8 cellular contexts compared by ENCODE assay signal in genomic region chr17:28598799-28599310, GRCh38. TPM values are rescaled to one million over a fixed set of nuclear protein-coding genes. Genes with fewer than 3 reads are reported as not detected.
DNase-seq lines count a peak whose midpoint lies in the region; ATAC-seq and TF ChIP-seq lines count a peak whose summit lies in the region.

TSS of gene SPAG5 (minus strand) at chr17:28599025. CDS start at chr17:28598946, 79 bp downstream.

- peak within 1 kb of the TSS; percentile 95 for H3K27ac ChIP-seq in suprapubic skin

- peak within 1 kb of the TSS; percentile 93 for H3K4me3 Mint-ChIP-seq in activated naive CD4-positive, alpha-beta T cell treated with anti-CD3 and anti-CD28 coated beads, Interleukin-2, amount 50 U/mL, for 24 hours

- TF ChIP-seq CTCF in GM06990 (IDR thresholded peaks at IDR 0.05; ENCODE audit: insufficient read depth, low read length, poor library complexity, severe bottlenecking) (no peak), suprapubic skin (IDR thresholded peaks at IDR 0.05) (no peak)

- peak within 1 kb of the TSS; percentile 94 for H3K27ac Mint-ChIP-seq in activated naive CD4-positive, alpha-beta T cell treated with anti-CD3 and anti-CD28 coated beads, Interleukin-2, amount 50 U/mL, for 24 hours

- no peaks in the 10 kb centered on the region for H3K36me3 Mint-ChIP-seq in activated naive CD4-positive, alpha-beta T cell treated with anti-CD3 and anti-CD28 coated beads, Interleukin-2, amount 50 U/mL, for 24 hours

- peak; percentile 98 for DNase-seq in GM06990 (ENCODE audit: extremely low read depth, insufficient read length)
- peak; percentile 91 for DNase-seq in NCI-H1092 (lab: John Stamatoyannopoulos, UW)
- peak; percentile 88 for DNase-seq in globus pallidus (ENCODE audit: low spot score)
- DNase-seq in nucleus accumbens (lab: John Stamatoyannopoulos, UW) = peak; percentile 33 to 94 (median 81)
- DNase-seq in suprapubic skin (ENCODE audit: low spot score in 2 of 2) = peak; percentile 95 to 96

- no peaks in the 10 kb centered on the region for H3K27me3 Mint-ChIP-seq in activated naive CD4-positive, alpha-beta T cell treated with anti-CD3 and anti-CD28 coated beads, Interleukin-2, amount 50 U/mL, for 24 hours

- ATAC-seq in HG02588 (IDR thresholded peaks at IDR 0.05; ENCODE audit: unreplicated experiment) (peak; percentile 80), SK-N-SH treated with all-trans-retinoic acid at 6 μM for 48 hours (peak; percentile 95)

- TF ChIP-seq EP300 in suprapubic skin (IDR thresholded peaks at IDR 0.05) = no peak

- H3K4me1 ChIP-seq in suprapubic skin = peaks cover 23% of the 10 kb centered on the region

- no peaks in the 10 kb centered on the region for H3K9me3 Mint-ChIP-seq in activated naive CD4-positive, alpha-beta T cell treated with anti-CD3 and anti-CD28 coated beads, Interleukin-2, amount 50 U/mL, for 24 hours

- H3K9me3 ChIP-seq in suprapubic skin = no peaks in the 10 kb centered on the region

- H3K36me3 ChIP-seq in GM06990 (ENCODE audit: control insufficient read depth, insufficient read depth, low read length) (peaks cover 1% of the 10 kb centered on the region), suprapubic skin (no peaks in the 10 kb centered on the region)

- H3K27me3 ChIP-seq in GM06990 (replicated peaks; ENCODE audit: control insufficient read depth, insufficient read depth, low read length) (no peaks in the 10 kb centered on the region), suprapubic skin (no peaks in the 10 kb centered on the region)

- H3K4me1 Mint-ChIP-seq in activated naive CD4-positive, alpha-beta T cell treated with anti-CD3 and anti-CD28 coated beads, Interleukin-2, amount 50 U/mL, for 24 hours = peaks cover 22% of the 10 kb centered on the region

- TF ChIP-seq POLR2A in suprapubic skin (IDR thresholded peaks at IDR 0.05) = peak; percentile 55 to 86

- WGBS in suprapubic skin = 0% methylated on average over 11 of the region's 44 CpGs

- H3K4me3 ChIP-seq in GM06990 (replicated peaks; ENCODE audit: low read depth, low read length) (peak within 1 kb of the TSS; percentile 90), suprapubic skin (peak within 1 kb of the TSS; percentile 64)

TF ChIP-seq in SK-N-SH treated with all-trans-retinoic acid at 6 μM for 48 hours, 23 proteins besides CTCF, POLR2A, EP300 and RAD21:
- TF ChIP-seq ZFP30 (CRISPR knock-in tag; IDR thresholded peaks at IDR 0.05) (no peak), POU6F1 (CRISPR knock-in tag; IDR thresholded peaks at IDR 0.05; ENCODE audit: borderline replicate concordance, low read depth) (no peak), PATZ1 (CRISPR knock-in tag; IDR thresholded peaks at IDR 0.05; ENCODE audit: borderline replicate concordance) (no peak), ZNF565 (CRISPR knock-in tag; conservative IDR thresholded peaks at IDR 0.05; ENCODE audit: low read depth) (no peak), ZNF70 (CRISPR knock-in tag; IDR thresholded peaks at IDR 0.05) (no peak), TOX (CRISPR knock-in tag; IDR thresholded peaks at IDR 0.05; ENCODE audit: borderline replicate concordance) (no peak), CSDC2 (CRISPR knock-in tag; IDR thresholded peaks at IDR 0.05) (no peak), ESRRG (CRISPR knock-in tag; IDR thresholded peaks at IDR 0.05) (no peak), CREB5 (CRISPR knock-in tag; IDR thresholded peaks at IDR 0.05; ENCODE audit: low read depth) (no peak), ZFP3 (CRISPR knock-in tag; IDR thresholded peaks at IDR 0.05) (no peak), TSHZ2 (CRISPR knock-in tag; IDR thresholded peaks at IDR 0.05) (no peak), ARNTL (CRISPR knock-in tag; IDR thresholded peaks at IDR 0.05; ENCODE audit: borderline replicate concordance, low read depth) (no peak), RARB (CRISPR knock-in tag; IDR thresholded peaks at IDR 0.05) (no peak), SNAI2 (CRISPR knock-in tag; IDR thresholded peaks at IDR 0.05) (no peak), ZC3H10 (CRISPR knock-in tag; IDR thresholded peaks at IDR 0.05) (no peak)

RNA-seq across cellular contexts. Expression of gene SPAG5, which starts in this region (rescaled TPM):
- 10 to 100 TPM in 1 of 4 donors, 1 to 10 TPM in 3; 5.7 to 13.5 (median 7.0) TPM for total RNA-seq in suprapubic skin

Comparison
In these comparisons a context has a peak if more than half of its experiments do, and no peak if none do; other contexts are left out.
1. Peak in every context shown above with its lines: DNase-seq, ATAC-seq, H3K4me3 ChIP-seq and H3K27ac ChIP-seq.